In the genomic region with DNA sequence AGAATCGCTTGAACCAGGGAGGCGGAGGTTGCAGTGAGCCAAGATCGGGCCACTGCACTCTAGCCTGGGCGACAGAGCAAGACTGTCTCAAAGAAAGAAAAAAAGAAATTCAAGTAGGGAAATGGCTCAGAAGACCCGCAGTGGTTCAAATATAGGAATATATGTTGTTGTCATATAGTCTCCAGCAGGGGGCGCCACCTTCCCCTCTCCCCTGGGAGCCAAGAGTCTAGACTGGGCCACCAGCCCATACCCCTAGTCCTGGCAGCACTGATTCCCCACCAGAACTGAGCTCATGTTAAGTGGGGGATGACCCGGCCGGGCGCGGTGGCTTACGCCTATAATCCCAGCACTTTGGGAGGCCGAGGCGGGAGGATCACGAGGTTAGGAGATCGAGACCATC, we compare ENCODE assay signal across 8 cellular contexts. TPM values are rescaled to one million over a fixed set of nuclear protein-coding genes. Genes with fewer than 3 reads are reported as not detected.
A peak's percentile ranks its signal among the peaks of the same experiment; 100 is the strongest.
DNase-seq lines count a peak whose midpoint lies in the region; ATAC-seq, FAIRE-seq and TF ChIP-seq lines count a peak whose summit lies in the region.
"Not testable (repeated sequence)": the region's sequence is repeated elsewhere in the genome, so short reads cannot be mapped to it uniquely, and the experiment has no call there.

No MANE protein-coding gene starts in this region.

- intact Hi-C loops in K562 (cut with micrococcal nuclease) (loop anchor here (1.0 to 10.0 kb wide), 5 partner anchors 31 to 204 kb away; partner anchors contain the start of genes BLTP2, DHRS13 and PHF12), heart right ventricle (cut with DNase I) (loop anchor here in 4 of 10 donors (10.0 kb wide), 2 partner anchors 84 to 96 kb away; no protein-coding TSS in a partner anchor)

- not testable (repeated sequence) for TF ChIP-seq EP300 in Ishikawa (IDR thresholded peaks at IDR 0.05; ENCODE audit: borderline replicate concordance); K562 (IDR thresholded peaks at IDR 0.05; ENCODE audit: low read length)

- WGBS in K562 (ENCODE audit: insufficient coverage, low coverage, missing lambda C conversion rate) = 86% methylated on average over 12 of the region's 15 CpGs
- 87 to 90% methylated on average over 15 of the region's 15 CpGs for WGBS in heart right ventricle, 2 donors

- H3K4me2 ChIP-seq in K562 (ENCODE audit: insufficient read depth, low read length) = not testable (repeated sequence)

- not testable (repeated sequence) for H3K9me3 ChIP-seq in RWPE2 (ENCODE audit: severe bottlenecking); K562 (replicated peaks; ENCODE audit: control insufficient read depth, insufficient read depth, low read depth, low read length); heart right ventricle

- H3K27ac ChIP-seq in RWPE2 (ENCODE audit: poor library complexity, severe bottlenecking); K562 (ENCODE audit: extremely low read depth, low read depth, low read length); heart right ventricle: not testable (repeated sequence)

- H3K79me2 ChIP-seq in K562 (ENCODE audit: control insufficient read depth, insufficient read depth, low read length) = not testable (repeated sequence)

- H3K36me3 Mint-ChIP-seq in activated CD4-positive, alpha-beta memory T cell treated with anti-CD3 and anti-CD28 coated beads, Interleukin-2, amount 10 ng/mL, durations not matched to agents 7 days and 5 days (ENCODE audit: low read depth); progenitor cell of endocrine pancreas (ENCODE audit: insufficient read depth): not testable (repeated sequence)

- BruUV-seq in K562 (replicated peaks; lab: Mats Ljungman, UMichigan) = not testable (repeated sequence)

- not testable (repeated sequence) for H3K9me3 Mint-ChIP-seq in activated CD4-positive, alpha-beta memory T cell treated with anti-CD3 and anti-CD28 coated beads, Interleukin-2, amount 10 ng/mL, durations not matched to agents 7 days and 5 days; progenitor cell of endocrine pancreas (ENCODE audit: low read depth)

- in situ Hi-C loops in K562 (cut with MboI) = not testable (repeated sequence)

- TF ChIP-seq RAD21 in Ishikawa (IDR thresholded peaks at IDR 0.05; ENCODE audit: low read depth) = peak; percentile 26; the same call in 1 of the 2 replicates
- peak in 1 of 2 experiments; percentile 66; a peak in 2 of 4 replicates for TF ChIP-seq RAD21 in K562 (CRISPR knock-in tag; conservative IDR thresholded peaks at IDR 0.05 in 1 of 2, IDR thresholded peaks at IDR 0.05 in 1 of 2)

- H2AFZ ChIP-seq in K562 (ENCODE audit: low read depth, low read length) = not testable (repeated sequence)

- not testable (repeated sequence) for ATAC-seq in RWPE2 (ENCODE audit: low read depth)
- peak; percentile 85 for ATAC-seq in K562
- peak in 4 of 8 donors; percentile 31 to 62 (median 38) for ATAC-seq in heart right ventricle
- peak; percentile 63 for ATAC-seq in stimulated activated naive CD8-positive, alpha-beta T cell treated with anti-CD3 and anti-CD28 coated beads, Interleukin-15, Interleukin-2, amounts not matched to agents 100 U/mL and 50 U/mL, for 24 hours

- H3K4me3 Mint-ChIP-seq in activated CD4-positive, alpha-beta memory T cell treated with anti-CD3 and anti-CD28 coated beads, Interleukin-2, amount 10 ng/mL, durations not matched to agents 7 days and 5 days; progenitor cell of endocrine pancreas (ENCODE audit: low read depth): not testable (repeated sequence)

- H4K20me1 ChIP-seq in K562 (replicated peaks; ENCODE audit: control insufficient read depth, insufficient read depth, low read length) = not testable (repeated sequence)

- not testable (repeated sequence) for H3K9ac ChIP-seq in K562 (ENCODE audit: insufficient read depth in 1 of 2, low read depth in 2 of 2, low read length in 2 of 2)

- FAIRE-seq in K562 (lab: Jason Lieb, UNC) = peak; percentile 42

- not testable (repeated sequence) for H3K9me1 ChIP-seq in K562 (ENCODE audit: control insufficient read depth, insufficient read depth, low read length)

- not testable (repeated sequence) for H3K4me3 ChIP-seq in RWPE2 (ENCODE audit: severe bottlenecking); K562; heart right ventricle

- not testable (repeated sequence) for H3K4me1 Mint-ChIP-seq in activated CD4-positive, alpha-beta memory T cell treated with anti-CD3 and anti-CD28 coated beads, Interleukin-2, amount 10 ng/mL, durations not matched to agents 7 days and 5 days; progenitor cell of endocrine pancreas (ENCODE audit: low read depth)

- H3K36me3 ChIP-seq in RWPE2 (ENCODE audit: low read depth); K562 (ENCODE audit: control insufficient read depth, insufficient read depth, low read length); heart right ventricle: not testable (repeated sequence)

- H3K27me3 ChIP-seq in RWPE2 (ENCODE audit: insufficient read depth, poor library complexity, severe bottlenecking); K562 (ENCODE audit: control insufficient read depth in 2 of 2, insufficient read depth in 2 of 2, low read length in 2 of 2); heart right ventricle: not testable (repeated sequence)

- H3K27ac Mint-ChIP-seq in activated CD4-positive, alpha-beta memory T cell treated with anti-CD3 and anti-CD28 coated beads, Interleukin-2, amount 10 ng/mL, durations not matched to agents 7 days and 5 days = peak overlapping the region; percentile 40
- not testable (repeated sequence) for H3K27ac Mint-ChIP-seq in progenitor cell of endocrine pancreas

- CTCF ChIA-PET in activated CD4-positive, alpha-beta memory T cell treated with anti-CD3 and anti-CD28 coated beads, Interleukin-2, amount 10 ng/mL, durations not matched to agents 7 days and 5 days (lab: Charles Lee) = interaction anchor here (0.8 to 2.9 kb wide), 12 partner anchors 10 to 269 kb away, joined by 3 to 11 read pairs (median 4); partner anchors contain the start of genes DHRS13, FLOT2 and TLCD1
- CTCF ChIA-PET in K562 (lab: Yijun Ruan, JAX; ENCODE audit: low intra/inter-chr PET ratio) = interaction anchor here (0.6 to 1.5 kb wide), 2 partner anchors 49 to 68 kb away, joined by 3 to 6 read pairs; partner anchors contain the start of gene FLOT2

- TF ChIP-seq CTCF in RWPE2 (IDR thresholded peaks at IDR 0.05; ENCODE audit: poor library complexity, severe bottlenecking) (peak; percentile 34), K562 (IDR thresholded peaks at IDR 0.05 in 2 of 3, conservative IDR thresholded peaks at IDR 0.05 in 1 of 3; ENCODE audit: insufficient read depth in 2 of 3, low read depth in 1 of 3, low read length in 3 of 3) (peak; percentile 59 to 75 (median 66)), heart right ventricle (IDR thresholded peaks at IDR 0.05) (peak in 8 of 9 donors; percentile 25 to 56 (median 34)), progenitor cell of endocrine pancreas (IDR thresholded peaks at IDR 0.05; ENCODE audit: unreplicated experiment) (peak; percentile 39)

- POLR2A ChIA-PET in activated CD4-positive, alpha-beta memory T cell treated with anti-CD3 and anti-CD28 coated beads, Interleukin-2, amount 10 ng/mL, durations not matched to agents 7 days and 5 days (lab: Charles Lee) = interaction anchor here (1.8 kb wide), 1 partner anchor 67 kb away, joined by 4 read pairs; no protein-coding TSS in a partner anchor
- POLR2A ChIA-PET in K562 (lab: Yijun Ruan, JAX) = interaction anchor here (0.6 to 1.2 kb wide), 3 partner anchors 11 to 54 kb away, joined by 3 read pairs; no protein-coding TSS in a partner anchor

- DNase-seq in DMS53 (lab: John Stamatoyannopoulos, UW) (peak; percentile 31), K562 (ENCODE audit: extremely low read depth in 1 of 4, low spot score in 3 of 4) (peak; percentile 60 to 75 (median 73)), heart right ventricle (peak in 1 of 2 donors; percentile 18)
- DNase-seq in RWPE2 (ENCODE audit: low spot score); progenitor cell of endocrine pancreas (ENCODE audit: low spot score, unreplicated experiment): not testable (repeated sequence)
- peak; percentile 72 for DNase-seq in activated CD4-positive, alpha-beta memory T cell treated with anti-CD3 and anti-CD28 coated beads, Interleukin-2, amount 10 ng/mL, durations not matched to agents 7 days and 5 days
- peak; percentile 80 for DNase-seq in stimulated activated naive CD8-positive, alpha-beta T cell treated with anti-CD3 and anti-CD28 coated beads, Interleukin-15, Interleukin-2, amounts not matched to agents 100 U/mL and 50 U/mL, for 24 hours

- not testable (repeated sequence) for H3K4me1 ChIP-seq in RWPE2 (ENCODE audit: insufficient read depth, poor library complexity, severe bottlenecking); heart right ventricle
- peaks cover 0 to 13% of the 10 kb centered on the region in 2 experiments; a peak in 3 of 5 replicates for H3K4me1 ChIP-seq in K562 (replicated peaks in 1 of 2; ENCODE audit: control insufficient read depth in 2 of 2, insufficient read depth in 2 of 2, low read length in 2 of 2)

- not testable (repeated sequence) for TF ChIP-seq POLR2A in K562 (conservative IDR thresholded peaks at IDR 0.05)

- H3K27me3 Mint-ChIP-seq in activated CD4-positive, alpha-beta memory T cell treated with anti-CD3 and anti-CD28 coated beads, Interleukin-2, amount 10 ng/mL, durations not matched to agents 7 days and 5 days; progenitor cell of endocrine pancreas: not testable (repeated sequence)

RNA-seq across cellular contexts. Expression of gene FAM222B, which starts 6.1 kb away (rescaled TPM):
- total RNA-seq in activated CD4-positive, alpha-beta memory T cell treated with anti-CD3 and anti-CD28 coated beads, Interleukin-2, amount 10 ng/mL, durations not matched to agents 7 days and 5 days = 10 to 100 TPM; 15.5 to 17.1 TPM
- total RNA-seq in K562 (2011; cell fraction: chromatin; rRNA removed; ENCODE audit: low replicate concordance) = 115 and 118 TPM in 2 replicates
- 34.0 and 45.9 TPM in 2 replicates for total RNA-seq in K562 (2011; cell fraction: nucleolus; rRNA removed)
- 86.2 and 134 TPM in 2 replicates for total RNA-seq in K562 (2011; cell fraction: nucleoplasm; rRNA removed)
- 7.4 and 14.0 TPM in 2 replicates for total RNA-seq in K562 (2014; rRNA removed)
- 7.5 and 8.5 TPM in 2 replicates for total RNA-seq in K562 (2014; rRNA removed; fragmentation: Illumina TruSeq; extraction: Trizol)
- 8.5 TPM in 2 replicates for total RNA-seq in K562 (2015; rRNA removed; fragmentation: Illumina TruSeq; extraction: Trizol)
- 31.1 and 32.9 TPM in 2 replicates for total RNA-seq in K562 (2021)
- 7.3 and 8.3 TPM in 2 replicates for polyA plus RNA-seq in K562 (2011; rRNA removed)
- 11.9 and 18.3 TPM in 2 replicates for polyA plus RNA-seq in K562 (2011; cell fraction: cytosol; rRNA removed)
- 10.0 and 18.6 TPM in 2 replicates for polyA plus RNA-seq in K562 (2011; cell fraction: nucleus; rRNA removed)
- 21.1 and 26.3 TPM in 2 replicates for polyA plus RNA-seq in K562 (2012)
- polyA plus RNA-seq in K562 (2014; fragmentation: Illumina TruSeq; extraction: Trizol) = 34.5 and 34.6 TPM in 2 replicates
- 1 to 10 TPM; 4.0 to 6.7 TPM for polyA plus RNA-seq in K562 (2014; fragmentation: Nextera tagmentation; extraction: Ambion mirVana)
- polyA plus RNA-seq in K562 (2014; rRNA removed) = 10.9 TPM in 2 replicates
- 17.9 and 18.4 TPM in 2 replicates for polyA minus RNA-seq in K562 (2011; rRNA and poly(A)+ RNA removed)
- polyA minus RNA-seq in K562 (2011; cell fraction: cytosol; rRNA and poly(A)+ RNA removed) = 20.8 and 24.7 TPM in 2 replicates
- polyA minus RNA-seq in K562 (2011; cell fraction: nucleus; rRNA and poly(A)+ RNA removed) = 7.1 and 7.9 TPM in 2 replicates
- total RNA-seq in heart right ventricle = 10 to 100 TPM; 13.2 to 19.4 (median 16.0) TPM
- 10 to 100 TPM in 1 of 2 donors, 1 to 10 TPM in 1; 8.7 to 13.2 TPM for polyA plus RNA-seq in heart right ventricle
- total RNA-seq in progenitor cell of endocrine pancreas = 48.9 and 58.7 TPM in 2 replicates

RNA-seq across cellular contexts. Expression of gene ERAL1, which starts 6.1 kb away (rescaled TPM):
- 10 to 100 TPM; 34.6 to 35.2 TPM for total RNA-seq in activated CD4-positive, alpha-beta memory T cell treated with anti-CD3 and anti-CD28 coated beads, Interleukin-2, amount 10 ng/mL, durations not matched to agents 7 days and 5 days
- 47.5 and 136 TPM in 2 replicates for total RNA-seq in K562 (2011; cell fraction: chromatin; rRNA removed; ENCODE audit: low replicate concordance)
- total RNA-seq in K562 (2011; cell fraction: nucleolus; rRNA removed) = 90.7 and 91.3 TPM in 2 replicates
- 66.9 and 68.4 TPM in 2 replicates for total RNA-seq in K562 (2011; cell fraction: nucleoplasm; rRNA removed)
- 65.2 and 82.2 TPM in 2 replicates for total RNA-seq in K562 (2014; rRNA removed)
- 35.9 and 37.5 TPM in 2 replicates for total RNA-seq in K562 (2014; rRNA removed; fragmentation: Illumina TruSeq; extraction: Trizol)
- total RNA-seq in K562 (2015; rRNA removed; fragmentation: Illumina TruSeq; extraction: Trizol) = 42.2 and 44.8 TPM in 2 replicates
- 97.5 and 98.3 TPM in 2 replicates for total RNA-seq in K562 (2021)
- polyA plus RNA-seq in K562 (2011; rRNA removed) = 123 and 132 TPM in 2 replicates
- 145 and 255 TPM in 2 replicates for polyA plus RNA-seq in K562 (2011; cell fraction: cytosol; rRNA removed)
- 106 and 137 TPM in 2 replicates for polyA plus RNA-seq in K562 (2011; cell fraction: nucleus; rRNA removed)
- polyA plus RNA-seq in K562 (2012) = 90.4 and 103 TPM in 2 replicates
- polyA plus RNA-seq in K562 (2014; fragmentation: Illumina TruSeq; extraction: Trizol) = 143 and 149 TPM in 2 replicates
- 100 to 1,000 TPM; 306 to 351 TPM for polyA plus RNA-seq in K562 (2014; fragmentation: Nextera tagmentation; extraction: Ambion mirVana)
- 106 and 135 TPM in 2 replicates for polyA plus RNA-seq in K562 (2014; rRNA removed)
- 74.6 and 135 TPM in 2 replicates for polyA minus RNA-seq in K562 (2011; rRNA and poly(A)+ RNA removed)
- 72.4 and 111 TPM in 2 replicates for polyA minus RNA-seq in K562 (2011; cell fraction: cytosol; rRNA and poly(A)+ RNA removed)
- 45.1 and 67.7 TPM in 2 replicates for polyA minus RNA-seq in K562 (2011; cell fraction: nucleus; rRNA and poly(A)+ RNA removed)
- total RNA-seq in heart right ventricle = 10 to 100 TPM; 34.2 to 41.6 (median 39.2) TPM
- 10 to 100 TPM; 32.3 to 48.2 TPM for polyA plus RNA-seq in heart right ventricle
- 49.2 and 49.7 TPM in 2 replicates for total RNA-seq in progenitor cell of endocrine pancreas

RNA-seq across cellular contexts. Expression of gene FLOT2, which starts 48.9 kb away (rescaled TPM):
- total RNA-seq in activated CD4-positive, alpha-beta memory T cell treated with anti-CD3 and anti-CD28 coated beads, Interleukin-2, amount 10 ng/mL, durations not matched to agents 7 days and 5 days = 100 to 1,000 TPM; 193 to 200 TPM
- total RNA-seq in K562 (2011; cell fraction: chromatin; rRNA removed; ENCODE audit: low replicate concordance) = 71.3 and 104 TPM in 2 replicates
- total RNA-seq in K562 (2011; cell fraction: nucleolus; rRNA removed) = 66.8 and 70.7 TPM in 2 replicates
- 69.2 and 74.4 TPM in 2 replicates for total RNA-seq in K562 (2011; cell fraction: nucleoplasm; rRNA removed)
- 41.7 and 47.7 TPM in 2 replicates for total RNA-seq in K562 (2014; rRNA removed)
- total RNA-seq in K562 (2014; rRNA removed; fragmentation: Illumina TruSeq; extraction: Trizol) = 22.8 and 28.5 TPM in 2 replicates
- total RNA-seq in K562 (2015; rRNA removed; fragmentation: Illumina TruSeq; extraction: Trizol) = 38.1 and 40.6 TPM in 2 replicates
- total RNA-seq in K562 (2021) = 138 and 143 TPM in 2 replicates
- polyA plus RNA-seq in K562 (2011; rRNA removed) = 90.8 and 99.7 TPM in 2 replicates
- polyA plus RNA-seq in K562 (2011; cell fraction: cytosol; rRNA removed) = 118 and 151 TPM in 2 replicates
- 86.5 and 110 TPM in 2 replicates for polyA plus RNA-seq in K562 (2011; cell fraction: nucleus; rRNA removed)
- polyA plus RNA-seq in K562 (2012) = 106 and 168 TPM in 2 replicates
- polyA plus RNA-seq in K562 (2014; fragmentation: Illumina TruSeq; extraction: Trizol) = 87.8 and 95.5 TPM in 2 replicates
- polyA plus RNA-seq in K562 (2014; fragmentation: Nextera tagmentation; extraction: Ambion mirVana) = 10 to 100 TPM; 17.5 to 30.1 TPM
- 72.2 and 72.7 TPM in 2 replicates for polyA plus RNA-seq in K562 (2014; rRNA removed)
- 114 and 143 TPM in 2 replicates for polyA minus RNA-seq in K562 (2011; rRNA and poly(A)+ RNA removed)
- 86.6 and 88.6 TPM in 2 replicates for polyA minus RNA-seq in K562 (2011; cell fraction: cytosol; rRNA and poly(A)+ RNA removed)
- 16.2 and 18.3 TPM in 2 replicates for polyA minus RNA-seq in K562 (2011; cell fraction: nucleus; rRNA and poly(A)+ RNA removed)
- 100 to 1,000 TPM in 3 of 10 donors, 10 to 100 TPM in 7; 82.8 to 159 (median 90.7) TPM for total RNA-seq in heart right ventricle
- polyA plus RNA-seq in heart right ventricle = 10 to 100 TPM; 38.3 to 51.6 TPM
- total RNA-seq in progenitor cell of endocrine pancreas = 125 and 131 TPM in 2 replicates

RNA-seq across cellular contexts. Expression of gene DHRS13, which starts 54.2 kb away (rescaled TPM):
- 10 to 100 TPM; 25.2 to 25.7 TPM for total RNA-seq in activated CD4-positive, alpha-beta memory T cell treated with anti-CD3 and anti-CD28 coated beads, Interleukin-2, amount 10 ng/mL, durations not matched to agents 7 days and 5 days
- 64.4 and 82.9 TPM in 2 replicates for total RNA-seq in K562 (2011; cell fraction: chromatin; rRNA removed; ENCODE audit: low replicate concordance)
- total RNA-seq in K562 (2011; cell fraction: nucleolus; rRNA removed) = 76.9 and 79.7 TPM in 2 replicates
- total RNA-seq in K562 (2011; cell fraction: nucleoplasm; rRNA removed) = 79.7 and 82.1 TPM in 2 replicates
- 52.3 and 56.7 TPM in 2 replicates for total RNA-seq in K562 (2014; rRNA removed)
- total RNA-seq in K562 (2014; rRNA removed; fragmentation: Illumina TruSeq; extraction: Trizol) = 21.5 and 25.2 TPM in 2 replicates
- 31.2 and 33.5 TPM in 2 replicates for total RNA-seq in K562 (2015; rRNA removed; fragmentation: Illumina TruSeq; extraction: Trizol)
- total RNA-seq in K562 (2021) = 39.5 and 42.4 TPM in 2 replicates
- polyA plus RNA-seq in K562 (2011; rRNA removed) = 26.9 and 36.3 TPM in 2 replicates
- 40.5 and 70.4 TPM in 2 replicates for polyA plus RNA-seq in K562 (2011; cell fraction: cytosol; rRNA removed)
- 24.6 and 32.8 TPM in 2 replicates for polyA plus RNA-seq in K562 (2011; cell fraction: nucleus; rRNA removed)
- 19.4 and 24.0 TPM in 2 replicates for polyA plus RNA-seq in K562 (2012)
- polyA plus RNA-seq in K562 (2014; fragmentation: Illumina TruSeq; extraction: Trizol) = 30.2 and 32.3 TPM in 2 replicates
- under 1 TPM in 1 of 2 experiments, not detected in 1; 0.32 TPM for polyA plus RNA-seq in K562 (2014; fragmentation: Nextera tagmentation; extraction: Ambion mirVana)
- polyA plus RNA-seq in K562 (2014; rRNA removed) = 44.9 and 53.3 TPM in 2 replicates
- 25.0 and 26.0 TPM in 2 replicates for polyA minus RNA-seq in K562 (2011; rRNA and poly(A)+ RNA removed)
- 14.7 and 20.7 TPM in 2 replicates for polyA minus RNA-seq in K562 (2011; cell fraction: cytosol; rRNA and poly(A)+ RNA removed)
- 16.6 and 16.9 TPM in 2 replicates for polyA minus RNA-seq in K562 (2011; cell fraction: nucleus; rRNA and poly(A)+ RNA removed)
- total RNA-seq in heart right ventricle = 1 to 10 TPM; 1.1 to 5.6 (median 2.2) TPM
- 1 to 10 TPM; 5.4 to 5.5 TPM for polyA plus RNA-seq in heart right ventricle
- 22.4 and 25.9 TPM in 2 replicates for total RNA-seq in progenitor cell of endocrine pancreas
